Comparison of ENCODE assay signal across 18 cellular contexts in genomic region chr11:122837528-122838346, GRCh38. TPM values are rescaled to one million over a fixed set of nuclear protein-coding genes. Genes with fewer than 3 reads are reported as not detected.
DNase-seq lines count a peak whose midpoint lies in the region; ATAC-seq and TF ChIP-seq lines count a peak whose summit lies in the region.
"Had no signal": no experiment of that assay in that cellular context is flagged by ENCODE, and none has a peak within 500 bp of the region (broad histone marks: within the 10 kb centered on the region; RNA-seq: fewer than 3 reads in every experiment).

No MANE protein-coding gene starts in this region.

- H4K5ac ChIP-seq in IMR-90 (ENCODE audit: low read depth, low read length) = no peak overlapping the region

- no peak overlapping the region for H2BK15ac ChIP-seq in IMR-90 (ENCODE audit: low read depth, low read length)

- H3K36me3 ChIP-seq in IMR-90 (ENCODE audit: control insufficient read depth, insufficient read depth, low read length) = no peaks in the 10 kb centered on the region
- no peaks in the 10 kb centered on the region for H3K36me3 ChIP-seq in naive thymus-derived CD4-positive, alpha-beta T cell (ENCODE audit: control insufficient read depth in 2 of 3, insufficient read depth in 3 of 3, low read length in 3 of 3)
- H3K36me3 ChIP-seq: BLaER1 had no signal

- BruUV-seq in IMR-90 (replicated peaks; lab: Mats Ljungman, UMichigan) = no TSS peak

- no peaks in the 10 kb centered on the region for H3K9me3 Mint-ChIP-seq in activated CD8-positive, alpha-beta memory T cell treated with anti-CD3 and anti-CD28 coated beads, Interleukin-2, amount 10 ng/mL, durations not matched to agents 7 days and 5 days (ENCODE audit: low read depth)
- peaks cover 8% of the 10 kb centered on the region for H3K9me3 Mint-ChIP-seq in activated naive CD8-positive, alpha-beta T cell treated with anti-CD3 and anti-CD28 coated beads for 36 hours
- H3K9me3 Mint-ChIP-seq in naive thymus-derived CD4-positive, alpha-beta T cell = peaks cover 0 to 10% (median 0%) of the 10 kb centered on the region in 11 donors
- no peaks in the 10 kb centered on the region for H3K9me3 Mint-ChIP-seq in activated CD4-positive, alpha-beta memory T cell treated with anti-CD3 and anti-CD28 coated beads for 36 hours

- H3K36me3 Mint-ChIP-seq in activated CD8-positive, alpha-beta memory T cell treated with anti-CD3 and anti-CD28 coated beads, Interleukin-2, amount 10 ng/mL, durations not matched to agents 7 days and 5 days = peaks cover 2% of the 10 kb centered on the region
- H3K36me3 Mint-ChIP-seq in activated naive CD8-positive, alpha-beta T cell treated with anti-CD3 and anti-CD28 coated beads for 36 hours = peaks cover 16% of the 10 kb centered on the region
- peaks cover 0 to 5% (median 0%) of the 10 kb centered on the region in 5 donors for H3K36me3 Mint-ChIP-seq in naive thymus-derived CD4-positive, alpha-beta T cell
- no peaks in the 10 kb centered on the region for H3K36me3 Mint-ChIP-seq in activated CD4-positive, alpha-beta memory T cell treated with anti-CD3 and anti-CD28 coated beads for 36 hours

- intact Hi-C loops in IMR-90 (cut with micrococcal nuclease) = no loop called here
- intact Hi-C loops in naive thymus-derived CD4-positive, alpha-beta T cell (cut with micrococcal nuclease) = loop anchor here in 1 of 2 donors (2.0 kb wide), 1 partner anchor 15 kb away; no protein-coding TSS in a partner anchor
- intact Hi-C loops in activated CD4-positive, alpha-beta memory T cell treated with anti-CD3 and anti-CD28 coated beads for 36 hours (cut with micrococcal nuclease) = no loop called here
- intact Hi-C loops in dorsolateral prefrontal cortex (cut with DNase I) = no loop called here

- no peak overlapping the region for H3K56ac ChIP-seq in IMR-90 (ENCODE audit: extremely low read depth, insufficient read depth, low read length)

- dilution Hi-C loops in IMR-90 (cut with HindIII; ENCODE audit: low sequenced_read_pairs, unreplicated experiment) = no loop called here

- CTCF ChIA-PET in activated CD8-positive, alpha-beta memory T cell treated with anti-CD3 and anti-CD28 coated beads, Interleukin-2, amount 10 ng/mL, durations not matched to agents 7 days and 5 days (lab: Charles Lee) = interaction anchor here (1.1 to 4.7 kb wide), 7 partner anchors 9 to 223 kb away, joined by 3 to 120 read pairs (median 4); no protein-coding TSS in a partner anchor
- CTCF ChIA-PET in IMR-90 (lab: Yijun Ruan, JAX) = no interaction called here
- CTCF ChIA-PET in naive thymus-derived CD4-positive, alpha-beta T cell (lab: Charles Lee) = interaction anchor here (1.2 to 1.7 kb wide), 5 partner anchors 9 to 42 kb away, joined by 3 to 9 read pairs (median 4); no protein-coding TSS in a partner anchor
- CTCF ChIA-PET in activated CD4-positive, alpha-beta memory T cell treated with anti-CD3 and anti-CD28 coated beads for 36 hours (lab: Charles Lee) = interaction anchor here (1.4 to 2.9 kb wide), 3 partner anchors 16 to 208 kb away, joined by 3 to 10 read pairs (median 6); no protein-coding TSS in a partner anchor

- no peaks in the 10 kb centered on the region for H3K9me3 ChIP-seq in IMR-90 (ENCODE audit: control insufficient read depth, insufficient read depth, low read length)
- no peaks in the 10 kb centered on the region for H3K9me3 ChIP-seq in naive thymus-derived CD4-positive, alpha-beta T cell (ENCODE audit: control insufficient read depth in 2 of 3, low read length in 3 of 3)
- H3K9me3 ChIP-seq: BLaER1, Caco-2 had no signal

- peak overlapping the region; percentile 22 for H2BK5ac ChIP-seq in IMR-90 (ENCODE audit: low read depth, low read length, poor library complexity, severe bottlenecking)

- WGBS in IMR-90 (ENCODE audit: extremely low coverage in 2 of 2, insufficient read length in 1 of 2), 2 experiments = 79 to 80% methylated on average over 1 to 2 of the region's 4 CpGs

- TF ChIP-seq RAD21 in IMR-90 (IDR thresholded peaks at IDR 0.05; ENCODE audit: low read length) = no peak

- no peak for TF ChIP-seq CTCF in IMR-90 (conservative IDR thresholded peaks at IDR 0.05; ENCODE audit: low read depth, low read length)
- TF ChIP-seq CTCF in dorsolateral prefrontal cortex (IDR thresholded peaks at IDR 0.05 in 54 of 56, conservative IDR thresholded peaks at IDR 0.05 in 2 of 56; ENCODE audit: low read depth in 1 of 56, partially characterized antibody in 56 of 56) = no peak

- DNase-seq in activated CD8-positive, alpha-beta memory T cell treated with anti-CD3 and anti-CD28 coated beads, Interleukin-2, amount 10 ng/mL, durations not matched to agents 7 days and 5 days = no peak
- DNase-seq in activated CD8-positive, alpha-beta memory T cell treated with anti-CD3 and anti-CD28 coated beads, Interleukin-2, amount 50 U/mL, for 48 hours = no peak
- DNase-seq in IMR-90 = no peak
- no peak for DNase-seq in activated naive CD8-positive, alpha-beta T cell treated with anti-CD3 and anti-CD28 coated beads for 36 hours
- DNase-seq in naive thymus-derived CD4-positive, alpha-beta T cell = no peak
- no peak for DNase-seq in activated CD4-positive, alpha-beta memory T cell treated with anti-CD3 and anti-CD28 coated beads for 36 hours
- DNase-seq in effector CD8-positive, alpha-beta T cell (lab: John Stamatoyannopoulos, UW) = no peak
- DNase-seq in dorsolateral prefrontal cortex = no peak
- DNase-seq: 8988T; Caco-2; DMS53; NCI-H1048; NCI-H146; NCI-H2227 treated with DMSO at 0.1 percent for 48 hours; NCI-H526; NK-92 treated with Interleukin-12 subunit alpha and Interleukin-12 subunit beta, amount 100 ng/mL, for 24 hours had no signal

- no peak overlapping the region for H3K18ac ChIP-seq in IMR-90 (ENCODE audit: low read depth, low read length)

- no peak overlapping the region for H3K4ac ChIP-seq in IMR-90 (ENCODE audit: low read depth, low read length)

- no peak overlapping the region for H4K91ac ChIP-seq in IMR-90 (ENCODE audit: insufficient read depth, low read depth, low read length)

- no peaks in the 10 kb centered on the region for H3K79me1 ChIP-seq in IMR-90 (ENCODE audit: low read depth in 1 of 2, low read length in 2 of 2)

- POLR2A ChIA-PET in IMR-90 (lab: Charles Lee; ENCODE audit: unreplicated experiment) = no interaction called here
- POLR2A ChIA-PET in naive thymus-derived CD4-positive, alpha-beta T cell (lab: Charles Lee) = interaction anchor here (1.4 to 7.1 kb wide), 2 partner anchors 15 to 41 kb away, joined by 3 to 77 read pairs; no protein-coding TSS in a partner anchor
- POLR2A ChIA-PET in activated CD4-positive, alpha-beta memory T cell treated with anti-CD3 and anti-CD28 coated beads for 36 hours (lab: Charles Lee) = interaction anchor here (0.7 kb wide), 1 partner anchor 13 kb away, joined by 3 read pairs; no protein-coding TSS in a partner anchor

- no peak overlapping the region for H2AK5ac ChIP-seq in IMR-90 (ENCODE audit: low read depth, low read length)

- H3K27me3 ChIP-seq in IMR-90 (ENCODE audit: control insufficient read depth, insufficient read depth, low read length) (peaks cover 15% of the 10 kb centered on the region), dorsolateral prefrontal cortex (peaks cover 0 to 4% (median 0%) of the 10 kb centered on the region in 45 donors)
- no peaks in the 10 kb centered on the region for H3K27me3 ChIP-seq in naive thymus-derived CD4-positive, alpha-beta T cell (ENCODE audit: control insufficient read depth in 2 of 2, insufficient read depth in 2 of 2, low read length in 2 of 2)
- H3K27me3 ChIP-seq: BLaER1 had no signal

- H2AK9ac ChIP-seq in IMR-90 (replicated peaks; ENCODE audit: low read depth, low read length, poor library complexity) = no peak overlapping the region

- in situ Hi-C loops in IMR-90 (cut with MboI; ENCODE audit: low sequenced_read_pairs) = no loop called here

- peak overlapping the region; percentile 84 for H3K27ac Mint-ChIP-seq in activated CD8-positive, alpha-beta memory T cell treated with anti-CD3 and anti-CD28 coated beads, Interleukin-2, amount 10 ng/mL, durations not matched to agents 7 days and 5 days
- peak overlapping the region; percentile 89 for H3K27ac Mint-ChIP-seq in activated naive CD8-positive, alpha-beta T cell treated with anti-CD3 and anti-CD28 coated beads for 36 hours
- peak overlapping the region in 6 of 9 donors; percentile 57 to 79 (median 72) for H3K27ac Mint-ChIP-seq in naive thymus-derived CD4-positive, alpha-beta T cell
- no peak overlapping the region for H3K27ac Mint-ChIP-seq in activated CD4-positive, alpha-beta memory T cell treated with anti-CD3 and anti-CD28 coated beads for 36 hours

- no peak overlapping the region for H3K4me2 ChIP-seq in IMR-90 (ENCODE audit: low read depth, low read length)
- H3K4me2 ChIP-seq: BLaER1 had no signal

- no peak overlapping the region for H3K4me3 ChIP-seq in IMR-90 (ENCODE audit: insufficient read depth, low read depth, low read length)
- H3K4me3 ChIP-seq in naive thymus-derived CD4-positive, alpha-beta T cell (ENCODE audit: low read length) = peak overlapping the region; percentile 62
- no peak overlapping the region for H3K4me3 ChIP-seq in dorsolateral prefrontal cortex
- H3K4me3 ChIP-seq: BLaER1 had no signal

- no peaks in the 10 kb centered on the region for H4K20me1 ChIP-seq in IMR-90 (ENCODE audit: insufficient read depth, low read length)
- H4K20me1 ChIP-seq: BLaER1 had no signal

- no peak overlapping the region for H2BK20ac ChIP-seq in IMR-90 (ENCODE audit: low read depth, low read length)

- no peak overlapping the region for H3K27ac ChIP-seq in IMR-90 (ENCODE audit: insufficient read depth, low read length)
- H3K27ac ChIP-seq in naive thymus-derived CD4-positive, alpha-beta T cell (ENCODE audit: low read depth, low read length) = no peak overlapping the region
- H3K27ac ChIP-seq in dorsolateral prefrontal cortex = no peak overlapping the region
- H3K27ac ChIP-seq: BLaER1, RWPE1 had no signal

- no peaks in the 10 kb centered on the region for H3K4me1 ChIP-seq in IMR-90 (ENCODE audit: control insufficient read depth, insufficient read depth, low read length)
- peaks cover 8 to 40% of the 10 kb centered on the region in 2 donors for H3K4me1 ChIP-seq in naive thymus-derived CD4-positive, alpha-beta T cell (ENCODE audit: control insufficient read depth in 2 of 2, insufficient read depth in 2 of 2, low read length in 2 of 2)

- no peaks in the 10 kb centered on the region for H3K27me3 Mint-ChIP-seq in activated CD8-positive, alpha-beta memory T cell treated with anti-CD3 and anti-CD28 coated beads, Interleukin-2, amount 10 ng/mL, durations not matched to agents 7 days and 5 days
- no peaks in the 10 kb centered on the region for H3K27me3 Mint-ChIP-seq in activated naive CD8-positive, alpha-beta T cell treated with anti-CD3 and anti-CD28 coated beads for 36 hours
- peaks cover 0 to 13% (median 0%) of the 10 kb centered on the region in 5 donors for H3K27me3 Mint-ChIP-seq in naive thymus-derived CD4-positive, alpha-beta T cell
- H3K27me3 Mint-ChIP-seq in activated CD4-positive, alpha-beta memory T cell treated with anti-CD3 and anti-CD28 coated beads for 36 hours = peaks cover 2% of the 10 kb centered on the region

- H3K4me1 Mint-ChIP-seq in activated CD8-positive, alpha-beta memory T cell treated with anti-CD3 and anti-CD28 coated beads, Interleukin-2, amount 10 ng/mL, durations not matched to agents 7 days and 5 days = peaks cover 59% of the 10 kb centered on the region
- peaks cover 59% of the 10 kb centered on the region for H3K4me1 Mint-ChIP-seq in activated naive CD8-positive, alpha-beta T cell treated with anti-CD3 and anti-CD28 coated beads for 36 hours
- H3K4me1 Mint-ChIP-seq in naive thymus-derived CD4-positive, alpha-beta T cell = peaks cover 5 to 41% (median 30%) of the 10 kb centered on the region in 7 donors
- H3K4me1 Mint-ChIP-seq in activated CD4-positive, alpha-beta memory T cell treated with anti-CD3 and anti-CD28 coated beads for 36 hours (ENCODE audit: low read depth) = peaks cover 2% of the 10 kb centered on the region

- H3K9ac ChIP-seq in IMR-90 (ENCODE audit: low read depth, low read length) = no peak overlapping the region
- H3K9ac ChIP-seq: BLaER1 had no signal

- no peak overlapping the region for H3K23ac ChIP-seq in IMR-90 (ENCODE audit: low read depth, low read length)

- TF ChIP-seq POLR2A in IMR-90 (IDR thresholded peaks at IDR 0.05; ENCODE audit: low read depth, low read length) = no peak

- H2BK120ac ChIP-seq in IMR-90 (ENCODE audit: low read depth, low read length) = no peak overlapping the region

- H3K9me1 ChIP-seq in IMR-90 (ENCODE audit: insufficient read depth, low read length) = no peaks in the 10 kb centered on the region

- H3K14ac ChIP-seq in IMR-90 (replicated peaks; ENCODE audit: low read depth, low read length) = no peak overlapping the region

- H2AFZ ChIP-seq in IMR-90 (replicated peaks; ENCODE audit: low read length, poor library complexity) = no peak overlapping the region

- peak overlapping the region; percentile 77 for H3K4me3 Mint-ChIP-seq in activated CD8-positive, alpha-beta memory T cell treated with anti-CD3 and anti-CD28 coated beads, Interleukin-2, amount 10 ng/mL, durations not matched to agents 7 days and 5 days
- H3K4me3 Mint-ChIP-seq in activated naive CD8-positive, alpha-beta T cell treated with anti-CD3 and anti-CD28 coated beads for 36 hours = peak overlapping the region; percentile 82
- peak overlapping the region in 8 of 10 donors; percentile 60 to 85 (median 77) for H3K4me3 Mint-ChIP-seq in naive thymus-derived CD4-positive, alpha-beta T cell
- H3K4me3 Mint-ChIP-seq in activated CD4-positive, alpha-beta memory T cell treated with anti-CD3 and anti-CD28 coated beads for 36 hours = no peak overlapping the region

- H4K8ac ChIP-seq in IMR-90 (ENCODE audit: low read depth in 2 of 2, low read length in 2 of 2) = no peak overlapping the region

- ATAC-seq in activated CD8-positive, alpha-beta memory T cell treated with anti-CD3 and anti-CD28 coated beads, Interleukin-2, amount 10 ng/mL, durations not matched to agents 7 days and 5 days = no peak
- ATAC-seq in IMR-90 (ENCODE audit: low read depth) = no peak
- ATAC-seq in naive thymus-derived CD4-positive, alpha-beta T cell = no peak

RNA-seq across cellular contexts. Expression of gene CRTAM, which starts 0.6 kb away (rescaled TPM):
- total RNA-seq in activated CD8-positive, alpha-beta memory T cell treated with anti-CD3 and anti-CD28 coated beads, Interleukin-2, amount 10 ng/mL, durations not matched to agents 7 days and 5 days = 10 to 100 TPM in 1 of 2 experiments, 1 to 10 TPM in 1; 8.1 to 15.3 TPM
- total RNA-seq in IMR-90 (2012; rRNA removed) (not detected in 2 replicates), dorsolateral prefrontal cortex (1 to 10 TPM in 6 of 120 experiments, under 1 TPM in 75, not detected in 39; 0.18 to 1.5 (median 0.47) TPM)
- not detected in 2 replicates for polyA plus RNA-seq in IMR-90 (2012; rRNA removed)
- polyA plus RNA-seq in IMR-90 (2012; cell fraction: cytosol; rRNA removed) = not detected in 2 replicates
- not detected in 2 replicates for polyA plus RNA-seq in IMR-90 (2012; cell fraction: nucleus; rRNA removed; ENCODE audit: low replicate concordance)
- 10 to 100 TPM; 21.9 to 22.3 TPM for total RNA-seq in activated naive CD8-positive, alpha-beta T cell treated with anti-CD3 and anti-CD28 coated beads for 36 hours
- total RNA-seq in naive thymus-derived CD4-positive, alpha-beta T cell = 1 to 10 TPM in 4 of 5 experiments, under 1 TPM in 1; 0.39 to 4.6 (median 4.2) TPM
- polyA plus RNA-seq in naive thymus-derived CD4-positive, alpha-beta T cell = 10 to 100 TPM in 1 of 2 donors, 1 to 10 TPM in 1; 7.5 to 14.6 TPM
- total RNA-seq in activated CD4-positive, alpha-beta memory T cell treated with anti-CD3 and anti-CD28 coated beads for 36 hours = under 1 TPM; 0.24 TPM
- total RNA-seq: Caco-2 had no signal

RNA-seq across cellular contexts. Expression of gene JHY, which starts 44.8 kb away (rescaled TPM):
- total RNA-seq in activated CD8-positive, alpha-beta memory T cell treated with anti-CD3 and anti-CD28 coated beads, Interleukin-2, amount 10 ng/mL, durations not matched to agents 7 days and 5 days = 1 to 10 TPM; 3.2 to 4.3 TPM
- total RNA-seq in IMR-90 (2012; rRNA removed) = 0.54 and 0.56 TPM in 2 replicates
- 0.46 and 0.51 TPM in 2 replicates for polyA plus RNA-seq in IMR-90 (2012; rRNA removed)
- polyA plus RNA-seq in IMR-90 (2012; cell fraction: cytosol; rRNA removed) = 0.14 and 0.24 TPM in 2 replicates
- polyA plus RNA-seq in IMR-90 (2012; cell fraction: nucleus; rRNA removed; ENCODE audit: low replicate concordance) = 0.11 and 0.48 TPM in 2 replicates
- 1 to 10 TPM; 3.1 to 3.2 TPM for total RNA-seq in activated naive CD8-positive, alpha-beta T cell treated with anti-CD3 and anti-CD28 coated beads for 36 hours
- 1 to 10 TPM; 2.1 to 5.0 (median 4.1) TPM for total RNA-seq in naive thymus-derived CD4-positive, alpha-beta T cell
- 1 to 10 TPM; 3.5 to 4.8 TPM for polyA plus RNA-seq in naive thymus-derived CD4-positive, alpha-beta T cell
- 1 to 10 TPM; 1.6 to 1.7 TPM for total RNA-seq in activated CD4-positive, alpha-beta memory T cell treated with anti-CD3 and anti-CD28 coated beads for 36 hours
- 10 to 100 TPM in 22 of 120 experiments, 1 to 10 TPM in 98; 2.7 to 14.3 (median 8.6) TPM for total RNA-seq in dorsolateral prefrontal cortex
